Comparison of ENCODE assay signal across 24 cellular contexts in genomic region chr4:142440093-142440492, GRCh38.
"Had no signal": no experiment of that assay in that cellular context is flagged by ENCODE, and none has a peak within 500 bp of the region (broad histone marks: within the 10 kb centered on the region; RNA-seq: fewer than 3 reads in every experiment).

No MANE protein-coding gene starts in this region.

- DNase-seq: activated T-cell treated with anti-CD3 and anti-CD28 coated beads, Interleukin-2, amount 50 U/mL, for 1 hour; adrenal gland; erythroblast; gastrocnemius medialis; hippocampal formation; left ventricle myocardium superior; mammary epithelial cell; ovary; psoas muscle; right cardiac atrium; stimulated activated CD4-positive, alpha-beta T cell treated with anti-CD3 and anti-CD28 coated beads, Interleukin-12 subunit alpha, Interleukin-12 subunit beta, amount 100 ng/mL, for 4 hours; stimulated activated CD4-positive, alpha-beta T cell treated with anti-CD3 and anti-CD28 coated beads, Interleukin-4, amount 100 ng/mL, for 4 hours; substantia nigra; T-helper 9 cell; thyroid gland; upper lobe of right lung had no signal

- H3K27ac ChIP-seq: adrenal gland, coronary artery, gastrocnemius medialis, neutrophil, ovary, psoas muscle, thyroid gland, upper lobe of right lung had no signal

- H3K4me1 ChIP-seq: adrenal gland, gastrocnemius medialis, psoas muscle, thyroid gland, upper lobe of right lung had no signal

- H3K4me3 Mint-ChIP-seq: activated naive CD8-positive, alpha-beta T cell; nephron; stimulated activated naive CD8-positive, alpha-beta T cell treated with anti-CD3 and anti-CD28 coated beads, Interleukin-15, Interleukin-2, amounts not matched to agents 100 ng/mL and 50 ng/mL, for 24 hours; WTC11 had no signal

- H3K4me3 ChIP-seq: adrenal gland, coronary artery, gastrocnemius medialis, ovary, psoas muscle, thyroid gland, upper lobe of right lung had no signal

- H3K36me3 ChIP-seq: adrenal gland, gastrocnemius medialis, neutrophil, ovary, thyroid gland, upper lobe of right lung had no signal

- H3K27me3 Mint-ChIP-seq: activated naive CD8-positive, alpha-beta T cell; stimulated activated naive CD8-positive, alpha-beta T cell treated with anti-CD3 and anti-CD28 coated beads, Interleukin-15, Interleukin-2, amounts not matched to agents 100 ng/mL and 50 ng/mL, for 24 hours had no signal

- H3K27ac Mint-ChIP-seq: activated naive CD8-positive, alpha-beta T cell; nephron; stimulated activated naive CD8-positive, alpha-beta T cell treated with anti-CD3 and anti-CD28 coated beads, Interleukin-15, Interleukin-2, amounts not matched to agents 100 ng/mL and 50 ng/mL, for 24 hours; WTC11 had no signal

- ATAC-seq: gastrocnemius medialis, left ventricle myocardium superior, psoas muscle, right cardiac atrium, upper lobe of right lung, WTC11 had no signal

- H3K9me3 ChIP-seq: gastrocnemius medialis, neutrophil, ovary, thyroid gland had no signal

- FAIRE-seq: bronchial epithelial cell, endometrium had no signal

- H3K27me3 ChIP-seq: adrenal gland, gastrocnemius medialis, neutrophil, ovary, thyroid gland, upper lobe of right lung had no signal
